ENCODE assay signal across 8 cellular contexts in genomic region chr4:105472871-105473339, GRCh38. TPM values are rescaled to one million over a fixed set of nuclear protein-coding genes. Genes with fewer than 3 reads are reported as not detected.
DNase-seq lines count a peak whose midpoint lies in the region; ATAC-seq and TF ChIP-seq lines count a peak whose summit lies in the region.

No MANE protein-coding gene starts in this region.

- no peak for TF ChIP-seq POLR2A in tibial nerve (IDR thresholded peaks at IDR 0.05)

- H3K27ac Mint-ChIP-seq in activated CD8-positive, alpha-beta memory T cell treated with anti-CD3 and anti-CD28 coated beads, Interleukin-2, amount 10 ng/mL, durations not matched to agents 7 days and 5 days: peak overlapping the region; percentile 97

- CTCF ChIA-PET in activated CD8-positive, alpha-beta memory T cell treated with anti-CD3 and anti-CD28 coated beads, Interleukin-2, amount 10 ng/mL, durations not matched to agents 7 days and 5 days (lab: Charles Lee): interaction anchor here (0.7 to 3.4 kb wide), 18 partner anchors 10 to 539 kb away, joined by 3 to 24 read pairs (median 5); partner anchors contain the start of gene TET2

- no peak for TF ChIP-seq EP300 in tibial nerve (IDR thresholded peaks at IDR 0.05)

- no peak for TF ChIP-seq RAD21 in liver (IDR thresholded peaks at IDR 0.05)

- no peaks in the 10 kb centered on the region for H3K9me3 ChIP-seq in HUES64 (ENCODE audit: insufficient read depth, low read depth, low read length)
- H3K9me3 ChIP-seq in liver (ENCODE audit: control insufficient read depth in 4 of 4, low read length in 3 of 4): no peaks in the 10 kb centered on the region
- H3K9me3 ChIP-seq in tibial nerve: no peaks in the 10 kb centered on the region

- H3K9me3 Mint-ChIP-seq in activated CD8-positive, alpha-beta memory T cell treated with anti-CD3 and anti-CD28 coated beads, Interleukin-2, amount 10 ng/mL, durations not matched to agents 7 days and 5 days (ENCODE audit: low read depth): no peaks in the 10 kb centered on the region

- H3K27me3 ChIP-seq in HUES64 (ENCODE audit: insufficient read depth, low read length) (peaks cover 14% of the 10 kb centered on the region), liver (ENCODE audit: control insufficient read depth in 4 of 4, insufficient read depth in 4 of 4, low read length in 3 of 4) (no peaks in the 10 kb centered on the region), tibial nerve (no peaks in the 10 kb centered on the region)

- H3K9ac ChIP-seq in HUES64 (ENCODE audit: low read depth, low read length) (peak overlapping the region; percentile 95), liver (ENCODE audit: low read depth in 1 of 2, low read length in 2 of 2) (peak overlapping the region; percentile 76 to 92)

- in situ Hi-C loops in astrocyte of the spinal cord (cut with HindIII; ENCODE audit: low sequenced_read_pairs): no loop called here

- H3K4me3 Mint-ChIP-seq in activated CD8-positive, alpha-beta memory T cell treated with anti-CD3 and anti-CD28 coated beads, Interleukin-2, amount 10 ng/mL, durations not matched to agents 7 days and 5 days: peak overlapping the region; percentile 94

- H3K36me3 Mint-ChIP-seq in activated CD8-positive, alpha-beta memory T cell treated with anti-CD3 and anti-CD28 coated beads, Interleukin-2, amount 10 ng/mL, durations not matched to agents 7 days and 5 days: peaks cover 12% of the 10 kb centered on the region

- H3K4me3 ChIP-seq in HUES64 (ENCODE audit: low read length) (peak overlapping the region; percentile 96), astrocyte of the spinal cord (ENCODE audit: low read depth, low read length) (peak overlapping the region; percentile 96), liver (ENCODE audit: low read depth in 1 of 3, low read length in 3 of 3) (peak overlapping the region; percentile 80 to 93 (median 88)), tibial nerve (peak overlapping the region; percentile 93 to 99 (median 96))

- WGBS in HUES64: 9% methylated on average over 20 of the region's 20 CpGs
- WGBS in liver: 6% methylated on average over 20 of the region's 20 CpGs
- 5 to 6% methylated on average over 20 of the region's 20 CpGs for WGBS in tibial nerve, 2 donors

- H3K27ac ChIP-seq in HUES64 (ENCODE audit: low read depth, low read length) (peak overlapping the region; percentile 96), liver (ENCODE audit: low read depth in 1 of 2, low read length in 2 of 2) (peak overlapping the region; percentile 96 to 99), tibial nerve (peak overlapping the region; percentile 97 to 99 (median 99))

- peak; percentile 46 for ATAC-seq in activated CD8-positive, alpha-beta memory T cell treated with anti-CD3 and anti-CD28 coated beads, Interleukin-2, amount 10 ng/mL, durations not matched to agents 7 days and 5 days

- TF ChIP-seq CTCF in astrocyte of the spinal cord (IDR thresholded peaks at IDR 0.05; ENCODE audit: low read depth, low read length): no peak
- TF ChIP-seq CTCF in liver (IDR thresholded peaks at IDR 0.05; ENCODE audit: low read depth, low read length, missing input control): no peak
- no peak for TF ChIP-seq CTCF in tibial nerve (IDR thresholded peaks at IDR 0.05)

- no peaks in the 10 kb centered on the region for H3K27me3 Mint-ChIP-seq in activated CD8-positive, alpha-beta memory T cell treated with anti-CD3 and anti-CD28 coated beads, Interleukin-2, amount 10 ng/mL, durations not matched to agents 7 days and 5 days

- H3K4me1 ChIP-seq in HUES64 (ENCODE audit: insufficient read depth, low read length): 0 out of 2 replicates have a peak, but pooled peaks cover 6% of the 10 kb centered on the region
- peaks cover 2 to 22% (median 18%) of the 10 kb centered on the region in 4 donors for H3K4me1 ChIP-seq in liver (ENCODE audit: control insufficient read depth in 4 of 4, insufficient read depth in 4 of 4, low read length in 3 of 4)
- H3K4me1 ChIP-seq in tibial nerve: peaks cover 0 to 35% (median 16%) of the 10 kb centered on the region in 4 donors

- DNase-seq in activated CD8-positive, alpha-beta memory T cell treated with anti-CD3 and anti-CD28 coated beads, Interleukin-2, amount 10 ng/mL, durations not matched to agents 7 days and 5 days: no peak
- DNase-seq in activated CD8-positive, alpha-beta memory T cell treated with anti-CD3 and anti-CD28 coated beads, Interleukin-2, amount 50 U/mL, for 48 hours: no peak
- DNase-seq in astrocyte of the spinal cord (ENCODE audit: low read depth, low spot score): no peak
- no peak for DNase-seq in tibial nerve (ENCODE audit: low spot score in 2 of 2)
- DNase-seq in NOMO-1 treated with DMSO at 0.1 percent for 48 hours (lab: John Stamatoyannopoulos, UW; ENCODE audit: unreplicated experiment): no peak
- DNase-seq in NCI-H1417 treated with DMSO at 0.1 percent for 48 hours (lab: John Stamatoyannopoulos, UW): no peak

- H3K36me3 ChIP-seq in HUES64 (ENCODE audit: insufficient read depth, low read length) (0 out of 2 replicates have a peak, but pooled peaks cover 4% of the 10 kb centered on the region), liver (ENCODE audit: control insufficient read depth in 4 of 4, insufficient read depth in 3 of 4, low read depth in 1 of 4, low read length in 3 of 4) (no peaks in the 10 kb centered on the region), tibial nerve (no peaks in the 10 kb centered on the region)

- H3K4me1 Mint-ChIP-seq in activated CD8-positive, alpha-beta memory T cell treated with anti-CD3 and anti-CD28 coated beads, Interleukin-2, amount 10 ng/mL, durations not matched to agents 7 days and 5 days: peaks cover 32% of the 10 kb centered on the region

TF ChIP-seq in liver, 16 proteins besides CTCF, POLR2A, EP300 and RAD21:
- TF ChIP-seq JUND (IDR thresholded peaks at IDR 0.05) (no peak), NR2F2 (IDR thresholded peaks at IDR 0.05) (no peak), HNF4G (IDR thresholded peaks at IDR 0.05) (no peak)
TF ChIP-seq in liver: peak in this region for 0.

RNA-seq across cellular contexts. Expression of gene PPA2, which starts 1.0 kb away (rescaled TPM):
- 10 to 100 TPM; 67.0 to 68.5 TPM for total RNA-seq in activated CD8-positive, alpha-beta memory T cell treated with anti-CD3 and anti-CD28 coated beads, Interleukin-2, amount 10 ng/mL, durations not matched to agents 7 days and 5 days
- polyA plus RNA-seq in HUES64 (2013, experiment 1 of 2): 75.1 TPM
- polyA plus RNA-seq in HUES64 (2013, experiment 2 of 2): 77.4 TPM
- total RNA-seq in liver (10 to 100 TPM; 48.3 to 60.0 TPM), tibial nerve (100 to 1,000 TPM in 1 of 4 donors, 10 to 100 TPM in 3; 69.9 to 106 (median 84.7) TPM)
- polyA plus RNA-seq in liver: 100 to 1,000 TPM in 1 of 2 donors, 10 to 100 TPM in 1; 81.6 to 102 TPM
